In the genomic region with DNA sequence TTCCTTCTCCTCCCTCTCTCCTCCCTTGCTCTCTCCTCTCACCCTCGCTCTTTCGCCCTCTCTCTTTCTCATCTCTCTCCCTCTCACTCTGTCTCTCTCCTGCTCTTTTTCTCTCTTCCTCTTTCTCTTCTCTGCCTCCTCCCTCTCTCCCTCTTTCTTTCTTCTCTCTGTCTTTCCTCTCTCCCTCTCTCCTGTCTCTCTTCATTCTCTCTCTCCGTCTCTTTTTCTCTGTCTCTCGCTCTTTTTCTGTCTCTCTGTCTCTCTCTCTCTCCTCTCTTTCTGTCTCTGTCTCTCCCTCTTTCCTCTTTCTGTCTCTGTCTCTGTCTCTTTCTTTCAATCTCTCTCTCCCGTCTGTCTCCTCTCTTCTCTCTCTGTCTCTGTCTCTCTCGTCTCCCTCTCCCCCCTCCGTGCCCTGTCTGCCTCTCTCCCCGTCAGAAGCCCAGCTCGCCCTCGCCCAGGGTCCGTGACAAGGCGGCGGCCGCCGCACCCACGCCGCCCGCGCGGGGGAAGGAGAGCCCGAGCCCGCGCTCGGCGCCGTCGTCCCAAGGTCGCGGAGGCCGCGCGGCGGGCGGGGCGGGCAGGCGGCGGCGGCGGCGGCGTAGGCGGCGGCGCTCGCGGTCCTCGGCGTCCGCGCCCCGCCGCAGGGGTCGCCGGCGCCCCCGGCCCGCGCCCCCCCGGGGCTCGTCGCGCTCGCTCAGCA, we compare ENCODE assay signal across 8 cellular contexts. TPM values are rescaled to one million over a fixed set of nuclear protein-coding genes. Genes with fewer than 3 reads are reported as not detected.
A peak's percentile ranks its signal among the peaks of the same experiment; 100 is the strongest.
DNase-seq lines count a peak whose midpoint lies in the region; ATAC-seq and TF ChIP-seq lines count a peak whose summit lies in the region.

No MANE protein-coding gene starts in this region.

- H4K20me1 ChIP-seq in HCT116 (ENCODE audit: insufficient read depth) = no peaks in the 10 kb centered on the region

- H3K79me2 ChIP-seq in HCT116 (ENCODE audit: insufficient read depth, low read length) = peaks cover 5% of the 10 kb centered on the region; the same call in 1 of the 2 replicates

- CTCF ChIA-PET in HCT116 (lab: Charles Lee) = interaction anchor here (2.5 kb wide), 1 partner anchor 33 kb away, joined by 9 read pairs; no protein-coding TSS in a partner anchor
- CTCF ChIA-PET in activated CD4-positive, alpha-beta memory T cell treated with anti-CD3 and anti-CD28 coated beads, Interleukin-2, amount 10 ng/mL, durations not matched to agents 7 days and 5 days (lab: Charles Lee) = interaction anchor here (1.8 to 2.3 kb wide), 2 partner anchors 11 to 18 kb away, joined by 5 to 8 read pairs; no protein-coding TSS in a partner anchor

- peak overlapping the region; percentile 58 for H2AFZ ChIP-seq in HCT116 (ENCODE audit: low read depth, low read length, poor library complexity, severe bottlenecking)

- no peaks in the 10 kb centered on the region for H3K36me3 Mint-ChIP-seq in activated CD4-positive, alpha-beta memory T cell treated with anti-CD3 and anti-CD28 coated beads, Interleukin-2, amount 10 ng/mL, durations not matched to agents 7 days and 5 days (ENCODE audit: low read depth)

- no peaks in the 10 kb centered on the region for H3K27me3 ChIP-seq in HCT116 (ENCODE audit: insufficient read depth, low read length)
- peaks cover 4 to 77% (median 43%) of the 10 kb centered on the region in 7 donors for H3K27me3 ChIP-seq in heart right ventricle

- H3K27ac Mint-ChIP-seq in activated CD4-positive, alpha-beta memory T cell treated with anti-CD3 and anti-CD28 coated beads, Interleukin-2, amount 10 ng/mL, durations not matched to agents 7 days and 5 days = no peak overlapping the region

- H3K4me3 Mint-ChIP-seq in activated CD4-positive, alpha-beta memory T cell treated with anti-CD3 and anti-CD28 coated beads, Interleukin-2, amount 10 ng/mL, durations not matched to agents 7 days and 5 days = peak overlapping the region; percentile 30

- WGBS in heart right ventricle, 2 donors = 1 to 3% methylated on average over 61 to 63 of the region's 63 CpGs

- POLR2A ChIA-PET in HCT116 (lab: Charles Lee) = interaction anchor here (1.5 kb wide), 1 partner anchor 10 kb away, joined by 4 read pairs; no protein-coding TSS in a partner anchor
- POLR2A ChIA-PET in activated CD4-positive, alpha-beta memory T cell treated with anti-CD3 and anti-CD28 coated beads, Interleukin-2, amount 10 ng/mL, durations not matched to agents 7 days and 5 days (lab: Charles Lee) = interaction anchor here (2.0 kb wide), 1 partner anchor 37 kb away, joined by 7 read pairs; no protein-coding TSS in a partner anchor

- DNase-seq in HCT116 (ENCODE audit: low read depth, low spot score) = no peak
- DNase-seq in activated CD4-positive, alpha-beta memory T cell treated with anti-CD3 and anti-CD28 coated beads, Interleukin-2, amount 10 ng/mL, durations not matched to agents 7 days and 5 days = no peak
- DNase-seq in heart right ventricle = no peak
- no peak for DNase-seq in skeletal muscle cell (ENCODE audit: low read depth)
- DNase-seq in GOT3 (lab: John Stamatoyannopoulos, UW) = no peak
- no peak for DNase-seq in GF-D8 (lab: John Stamatoyannopoulos, UW)

- BruUV-seq in HCT116 (replicated peaks; lab: Mats Ljungman, UMichigan) = no TSS peak

- H3K4me1 ChIP-seq in HCT116 (ENCODE audit: control insufficient read depth in 1 of 2, insufficient read depth in 2 of 2, low read length in 2 of 2) (peaks cover 10 to 21% of the 10 kb centered on the region in 2 experiments), heart right ventricle (peaks cover 0 to 5% (median 0%) of the 10 kb centered on the region in 9 donors)

- H3K9ac ChIP-seq in HCT116 (ENCODE audit: low read length) = peak overlapping the region; percentile 70

- H3K4me1 Mint-ChIP-seq in activated CD4-positive, alpha-beta memory T cell treated with anti-CD3 and anti-CD28 coated beads, Interleukin-2, amount 10 ng/mL, durations not matched to agents 7 days and 5 days = peaks cover 13% of the 10 kb centered on the region

- H3K27me3 Mint-ChIP-seq in activated CD4-positive, alpha-beta memory T cell treated with anti-CD3 and anti-CD28 coated beads, Interleukin-2, amount 10 ng/mL, durations not matched to agents 7 days and 5 days = peaks cover 54% of the 10 kb centered on the region

- TF ChIP-seq CTCF in HCT116 (IDR thresholded peaks at IDR 0.05 in 2 of 3, conservative IDR thresholded peaks at IDR 0.05 in 1 of 3; ENCODE audit: borderline replicate concordance in 1 of 3, insufficient read depth in 1 of 3, low read depth in 2 of 3, low read length in 2 of 3) (no peak), heart right ventricle (IDR thresholded peaks at IDR 0.05) (no peak)

- H3K4me2 ChIP-seq in HCT116 (ENCODE audit: low read length) = peak overlapping the region; percentile 98

- peak overlapping the region; percentile 58 to 72 for H3K4me3 ChIP-seq in HCT116 (replicated peaks in 1 of 2; ENCODE audit: low read depth in 1 of 2, low read length in 2 of 2)
- peak overlapping the region in 9 of 10 donors; percentile 28 to 52 (median 46) for H3K4me3 ChIP-seq in heart right ventricle
- H3K4me3 ChIP-seq in skeletal muscle cell (ENCODE audit: low read depth, low read length) = peak overlapping the region; percentile 17

- H3K9me3 ChIP-seq in HCT116 (ENCODE audit: control insufficient read depth in 1 of 2, insufficient read depth in 1 of 2, low read depth in 1 of 2, low read length in 2 of 2) (no peaks in the 10 kb centered on the region), heart right ventricle (no peaks in the 10 kb centered on the region)

- ATAC-seq in HCT116 = peak; percentile 20
- ATAC-seq in heart right ventricle = peak in 1 of 8 donors; percentile 32
- no peak for ATAC-seq in esophagus mucosa
- ATAC-seq in GM21723 (IDR thresholded peaks at IDR 0.05; ENCODE audit: unreplicated experiment) = no peak

- TF ChIP-seq RAD21 in HCT116 (IDR thresholded peaks at IDR 0.05; ENCODE audit: low read depth) = no peak

- H3K9me3 Mint-ChIP-seq in activated CD4-positive, alpha-beta memory T cell treated with anti-CD3 and anti-CD28 coated beads, Interleukin-2, amount 10 ng/mL, durations not matched to agents 7 days and 5 days = no peaks in the 10 kb centered on the region

- peak overlapping the region; percentile 14; the same call in 1 of the 2 replicates for H3K27ac ChIP-seq in HCT116 (ENCODE audit: low read depth, low read length)
- H3K27ac ChIP-seq in heart right ventricle = no peak overlapping the region

- TF ChIP-seq POLR2A in HCT116 (IDR thresholded peaks at IDR 0.05; ENCODE audit: borderline replicate concordance, extremely low read depth, insufficient read depth, insufficient read length) = no peak

- peaks cover 7 to 10% of the 10 kb centered on the region in 2 experiments; a peak in 3 of 4 replicates for H3K36me3 ChIP-seq in HCT116 (ENCODE audit: control insufficient read depth in 1 of 2, insufficient read depth in 2 of 2, low read length in 2 of 2)
- H3K36me3 ChIP-seq in heart right ventricle = no peaks in the 10 kb centered on the region

- no peaks in the 10 kb centered on the region for H3K9me2 ChIP-seq in HCT116 (ENCODE audit: insufficient read depth)

- intact Hi-C loops in HCT116 (cut with micrococcal nuclease) = no loop called here
- intact Hi-C loops in heart right ventricle (cut with DNase I) = loop anchor here in 5 of 10 donors (5.0 to 10.0 kb wide), 3 partner anchors 36 to 216 kb away; no protein-coding TSS in a partner anchor

- RAD21 ChIA-PET in HCT116 (lab: Charles Lee; ENCODE audit: low non-redundant PET in 1 of 2, low total read pairs in 2 of 2, uncharacterized antibody in 2 of 2, unreplicated experiment in 2 of 2) = interaction anchor here (0.6 to 0.8 kb wide), 2 partner anchors 212 to 840 kb away, joined by 4 read pairs; no protein-coding TSS in a partner anchor

TF ChIP-seq in HCT116, 20 proteins besides CTCF, POLR2A, EP300 and RAD21 (continues in another document):
- TF ChIP-seq POLR2AphosphoS5 (IDR thresholded peaks at IDR 0.05; ENCODE audit: low read depth, low read length) (no peak), ZFX (IDR thresholded peaks at IDR 0.05) (no peak), EGR1 (IDR thresholded peaks at IDR 0.05; ENCODE audit: low read depth) (no peak), JUND (IDR thresholded peaks at IDR 0.05) (no peak), FOSL1 (IDR thresholded peaks at IDR 0.05; ENCODE audit: low read depth) (no peak), EZH2phosphoT487 (IDR thresholded peaks at IDR 0.05; ENCODE audit: borderline replicate concordance) (no peak), SIN3A (IDR thresholded peaks at IDR 0.05; ENCODE audit: low read depth) (no peak), SRF (IDR thresholded peaks at IDR 0.05; ENCODE audit: low read depth) (no peak), ATF3 (IDR thresholded peaks at IDR 0.05) (no peak), CBX3 (IDR thresholded peaks at IDR 0.05; ENCODE audit: low read depth) (no peak)
- TF ChIP-seq, protein P1, sequence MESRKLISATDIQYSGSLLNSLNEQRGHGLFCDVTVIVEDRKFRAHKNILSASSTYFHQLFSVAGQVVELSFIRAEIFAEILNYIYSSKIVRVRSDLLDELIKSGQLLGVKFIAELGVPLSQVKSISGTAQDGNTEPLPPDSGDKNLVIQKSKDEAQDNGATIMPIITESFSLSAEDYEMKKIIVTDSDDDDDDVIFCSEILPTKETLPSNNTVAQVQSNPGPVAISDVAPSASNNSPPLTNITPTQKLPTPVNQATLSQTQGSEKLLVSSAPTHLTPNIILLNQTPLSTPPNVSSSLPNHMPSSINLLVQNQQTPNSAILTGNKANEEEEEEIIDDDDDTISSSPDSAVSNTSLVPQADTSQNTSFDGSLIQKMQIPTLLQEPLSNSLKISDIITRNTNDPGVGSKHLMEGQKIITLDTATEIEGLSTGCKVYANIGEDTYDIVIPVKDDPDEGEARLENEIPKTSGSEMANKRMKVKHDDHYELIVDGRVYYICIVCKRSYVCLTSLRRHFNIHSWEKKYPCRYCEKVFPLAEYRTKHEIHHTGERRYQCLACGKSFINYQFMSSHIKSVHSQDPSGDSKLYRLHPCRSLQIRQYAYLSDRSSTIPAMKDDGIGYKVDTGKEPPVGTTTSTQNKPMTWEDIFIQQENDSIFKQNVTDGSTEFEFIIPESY (IDR thresholded peaks at IDR 0.05; ENCODE audit: extremely low read depth, insufficient replicate concordance, low read length) = no peak
- TF ChIP-seq, protein P2, sequence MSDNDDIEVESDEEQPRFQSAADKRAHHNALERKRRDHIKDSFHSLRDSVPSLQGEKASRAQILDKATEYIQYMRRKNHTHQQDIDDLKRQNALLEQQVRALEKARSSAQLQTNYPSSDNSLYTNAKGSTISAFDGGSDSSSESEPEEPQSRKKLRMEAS (IDR thresholded peaks at IDR 0.05) = no peak

RNA-seq across cellular contexts. Expression of gene HSPB1, which starts 21.3 kb away (rescaled TPM):
- 524 TPM for total RNA-seq in HCT116 (2021; ENCODE audit: unreplicated experiment)
- 568 and 601 TPM in 2 replicates for polyA plus RNA-seq in HCT116 (2012)
- total RNA-seq in activated CD4-positive, alpha-beta memory T cell treated with anti-CD3 and anti-CD28 coated beads, Interleukin-2, amount 10 ng/mL, durations not matched to agents 7 days and 5 days = 10 to 100 TPM; 33.7 to 38.4 TPM
- total RNA-seq in heart right ventricle = 1,000 to 10,000 TPM; 1,266 to 2,631 (median 2,034) TPM
- 1,000 to 10,000 TPM; 2,522 to 6,886 TPM for polyA plus RNA-seq in heart right ventricle
- total RNA-seq in esophagus mucosa = 4,957 TPM

Comparison
In these comparisons a context has a peak if more than half of its experiments do, and no peak if none do; other contexts are left out.
1. RNA of gene HSPB1, which starts 21.3 kb away (total RNA-seq): 4,957 TPM in esophagus mucosa (single experiment), 1,266 to 2,631 TPM in heart right ventricle and 524 TPM in HCT116 (single experiment); 33.7 to 38.4 TPM in activated CD4-positive, alpha-beta memory T cell treated with anti-CD3 and anti-CD28 coated beads, Interleukin-2, amount 10 ng/mL, durations not matched to agents 7 days and 5 days; every median in the first group is over 10 times any median in the second.
2. Peak in every context shown above with its lines, with median percentiles within 50 percentile points of each other: H3K4me3 ChIP-seq.